ENCODE assay signal across 11 cellular contexts in genomic region chr1:175225805-175226129, GRCh38. TPM values are rescaled to one million over a fixed set of nuclear protein-coding genes. Genes with fewer than 3 reads are reported as not detected.
DNase-seq lines count a peak whose midpoint lies in the region; ATAC-seq and TF ChIP-seq lines count a peak whose summit lies in the region.
"Had no signal": no experiment of that assay in that cellular context is flagged by ENCODE, and none has a peak within 500 bp of the region (broad histone marks: within the 10 kb centered on the region; RNA-seq: fewer than 3 reads in every experiment).

No MANE protein-coding gene starts in this region.

- intact Hi-C loops in activated B cell treated with CpG ODN at 0.5 μM for 24 hours (cut with micrococcal nuclease) (loop anchor here (1.0 to 10.0 kb wide), 8 partner anchors 12 to 1811 kb away; partner anchors contain the start of gene MRPS14), head of caudate nucleus (cut with DNase I) (no loop called here), mammary epithelial cell (cut with micrococcal nuclease) (no loop called here)

- no peak for TF ChIP-seq CTCF in activated B cell treated with CpG ODN at 0.5 μM for 24 hours (IDR thresholded peaks at IDR 0.05)
- no peak for TF ChIP-seq CTCF in mammary epithelial cell (conservative IDR thresholded peaks at IDR 0.05 in 1 of 2, IDR thresholded peaks at IDR 0.05 in 1 of 2; ENCODE audit: extremely low read depth in 1 of 2, insufficient read depth in 1 of 2, low read depth in 1 of 2, low read length in 2 of 2)

- peak overlapping the region; percentile 58 for H3K4me3 Mint-ChIP-seq in activated B cell treated with CpG ODN at 0.5 μM for 24 hours
- H3K4me3 Mint-ChIP-seq: activated T-cell treated with anti-CD3 and anti-CD28 coated beads, Interleukin-2, amount 50 U/mL, for 72 hours had no signal

- H3K9ac ChIP-seq in mammary epithelial cell (ENCODE audit: insufficient read depth, low read length): no peak overlapping the region

- CTCF ChIA-PET in activated B cell treated with CpG ODN at 0.5 μM for 24 hours (lab: Charles Lee): interaction anchor here (2.1 to 3.0 kb wide), 2 partner anchors 36 to 71 kb away, joined by 6 to 14 read pairs; no protein-coding TSS in a partner anchor
- CTCF ChIA-PET in mammary epithelial cell (lab: Charles Lee; ENCODE audit: low non-redundant PET): no interaction called here

- no peaks in the 10 kb centered on the region for H3K79me2 ChIP-seq in mammary epithelial cell (ENCODE audit: insufficient read depth, low read length)

- in situ Hi-C loops in mammary epithelial cell (cut with MboI; ENCODE audit: low sequenced_read_pairs in 2 of 2): loop anchor here in 1 of 2 donors (10.0 kb wide), 1 partner anchor 51 kb away; no protein-coding TSS in a partner anchor

- H3K27ac Mint-ChIP-seq in activated B cell treated with CpG ODN at 0.5 μM for 24 hours: peak overlapping the region; percentile 93
- H3K27ac Mint-ChIP-seq: activated T-cell treated with anti-CD3 and anti-CD28 coated beads, Interleukin-2, amount 50 U/mL, for 72 hours had no signal

- dilution Hi-C loops in mammary epithelial cell (cut with HindIII; ENCODE audit: low sequenced_read_pairs): no loop called here

- H3K27me3 Mint-ChIP-seq in activated B cell treated with CpG ODN at 0.5 μM for 24 hours: no peaks in the 10 kb centered on the region

- DNase-seq in activated B cell treated with CpG ODN at 0.5 μM for 24 hours: no peak
- DNase-seq in foreskin melanocyte: no peak
- no peak for DNase-seq in T1000 (lab: John Stamatoyannopoulos, UW)
- no peak for DNase-seq in head of caudate nucleus
- no peak for DNase-seq in mammary epithelial cell
- DNase-seq: activated T-cell treated with anti-CD3 and anti-CD28 coated beads, Interleukin-2, amount 50 U/mL, for 72 hours; NCI-H2171; occipital lobe had no signal

- H3K27ac ChIP-seq in mammary epithelial cell (ENCODE audit: insufficient read depth, low read depth, low read length): no peak overlapping the region

- no peak overlapping the region for H3K4me2 ChIP-seq in mammary epithelial cell (ENCODE audit: insufficient read depth, low read depth, low read length)

- 0% methylated on average over 1 of the region's 1 CpG for WGBS in mammary epithelial cell (ENCODE audit: low coverage, missing lambda C conversion rate)

- H3K4me3 ChIP-seq in mammary epithelial cell (replicated peaks in 1 of 3; ENCODE audit: insufficient read depth in 1 of 3, low read depth in 2 of 3, low read length in 3 of 3): no peak overlapping the region

- ATAC-seq in GM18502 (IDR thresholded peaks at IDR 0.05; ENCODE audit: poor library complexity, unreplicated experiment) (peak; percentile 18), GM21447 (IDR thresholded peaks at IDR 0.05; ENCODE audit: unreplicated experiment) (peak; percentile 10), HG03045 (IDR thresholded peaks at IDR 0.05; ENCODE audit: unreplicated experiment) (peak; percentile 10), activated B cell treated with CpG ODN at 0.5 μM for 24 hours (ENCODE audit: low read depth) (peak; percentile 8)
- ATAC-seq: activated T-cell treated with anti-CD3 and anti-CD28 coated beads, Interleukin-2, amount 50 U/mL, for 72 hours had no signal

- H3K9me3 ChIP-seq in mammary epithelial cell (replicated peaks; ENCODE audit: insufficient read depth, low read length): no peaks in the 10 kb centered on the region

- H3K4me1 Mint-ChIP-seq in activated B cell treated with CpG ODN at 0.5 μM for 24 hours: peaks cover 80% of the 10 kb centered on the region

- no peaks in the 10 kb centered on the region for H3K36me3 Mint-ChIP-seq in activated B cell treated with CpG ODN at 0.5 μM for 24 hours (ENCODE audit: low read depth)

- no peaks in the 10 kb centered on the region for H3K36me3 ChIP-seq in mammary epithelial cell (ENCODE audit: insufficient read depth, low read length)

- POLR2A ChIA-PET in activated B cell treated with CpG ODN at 0.5 μM for 24 hours (lab: Charles Lee): interaction anchor here (1.0 to 3.3 kb wide), 9 partner anchors 12 to 52 kb away, joined by 3 to 17 read pairs (median 8); partner anchors contain the start of gene KIAA0040

- H2AFZ ChIP-seq in mammary epithelial cell (ENCODE audit: low read depth, low read length): no peak overlapping the region

- no peaks in the 10 kb centered on the region for H3K27me3 ChIP-seq in mammary epithelial cell (ENCODE audit: insufficient read depth, low read length)

- no peaks in the 10 kb centered on the region for H3K9me3 Mint-ChIP-seq in activated B cell treated with CpG ODN at 0.5 μM for 24 hours
- H3K9me3 Mint-ChIP-seq: activated T-cell treated with anti-CD3 and anti-CD28 coated beads, Interleukin-2, amount 50 U/mL, for 72 hours had no signal

- no peaks in the 10 kb centered on the region for H4K20me1 ChIP-seq in mammary epithelial cell (ENCODE audit: insufficient read depth, low read length)

- BruUV-seq in mammary epithelial cell (replicated peaks; lab: Mats Ljungman, UMichigan): no TSS peak

- H3K4me1 ChIP-seq in mammary epithelial cell (ENCODE audit: insufficient read depth, low read length): peaks cover 22% of the 10 kb centered on the region

RNA-seq across cellular contexts. Expression of gene KIAA0040, which starts 33.2 kb away (rescaled TPM):
- total RNA-seq in activated B cell treated with CpG ODN at 0.5 μM for 24 hours (55.5 and 57.2 TPM in 2 replicates), mammary epithelial cell (10 to 100 TPM; 34.3 to 75.0 TPM)
- polyA plus RNA-seq in mammary epithelial cell: 87.6 TPM
- polyA minus RNA-seq in mammary epithelial cell: 83.3 TPM
